ENCODE assay signal across 22 cellular contexts in the genomic region with DNA sequence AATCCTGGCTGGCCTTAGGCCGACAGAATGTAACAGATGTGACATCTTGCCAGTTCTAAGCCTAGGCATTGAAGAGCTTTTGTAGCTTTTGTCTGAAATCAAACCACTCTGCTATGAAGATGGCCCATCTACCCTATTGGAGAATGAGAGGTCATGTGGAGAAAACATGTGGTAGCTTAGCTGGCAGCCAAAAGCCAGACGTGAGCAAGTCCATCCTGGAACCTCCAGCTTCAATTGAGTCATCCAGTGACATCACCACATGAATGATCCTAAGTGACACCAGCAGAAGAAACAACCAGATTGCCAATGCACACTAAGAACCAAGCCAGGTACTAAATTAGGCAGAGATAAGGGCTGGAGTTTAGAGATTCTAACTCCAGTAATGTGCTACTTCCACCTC.
DNase-seq lines count a peak whose midpoint lies in the region.
"Had no signal": no experiment of that assay in that cellular context is flagged by ENCODE, and none has a peak within 500 bp of the region (broad histone marks: within the 10 kb centered on the region; RNA-seq: fewer than 3 reads in every experiment).

No MANE protein-coding gene starts in this region.

- DNase-seq in EH (ENCODE audit: low read depth) (peak; percentile 19), HT1080 (ENCODE audit: low read depth) (peak; percentile 49), T1000 (lab: John Stamatoyannopoulos, UW) (peak; percentile 1), iris pigment epithelial cell (ENCODE audit: low read depth) (peak; percentile 15)
- no peak for DNase-seq in activated CD4-positive, alpha-beta T cell treated with anti-CD3 and anti-CD28 coated beads, Interleukin-2, amount 50 U/mL, for 1 hour
- no peak for DNase-seq in stimulated activated CD4-positive, alpha-beta T cell treated with anti-CD3 and anti-CD28 coated beads, Interleukin-15, amount 100 ng/mL, for 24 hours
- no peak for DNase-seq in stimulated activated CD4-positive, alpha-beta T cell treated with anti-CD3 and anti-CD28 coated beads, Interleukin-2, amount 100 ng/mL, for 24 hours
- DNase-seq: activated CD8-positive, alpha-beta T cell treated with anti-CD3 and anti-CD28 coated beads for 36 hours; activated naive CD4-positive, alpha-beta T cell treated with anti-CD3 and anti-CD28 coated beads, Interleukin-2, amount 10 ng/mL, durations not matched to agents 7 days and 5 days; adrenal gland; BE2C; CD8-positive, alpha-beta T cell; cerebellar nuclear complex; gastrocnemius medialis; H7; left cardiac atrium; NCI-H1105; NCI-H187; NCI-H510A treated with DMSO at 0.1 percent for 48 hours; PC-9; SHP77; stimulated activated naive CD4-positive, alpha-beta T cell had no signal

Comparison
In these comparisons a context has a peak if more than half of its experiments do, and no peak if none do; other contexts are left out.
1. DNase-seq: peak in EH (single experiment), HT1080 (single experiment), T1000 (single experiment) and iris pigment epithelial cell (single experiment); none in activated CD4-positive, alpha-beta T cell treated with anti-CD3 and anti-CD28 coated beads, Interleukin-2, amount 50 U/mL, for 1 hour (single experiment), stimulated activated CD4-positive, alpha-beta T cell treated with anti-CD3 and anti-CD28 coated beads, Interleukin-15, amount 100 ng/mL, for 24 hours (single experiment) and stimulated activated CD4-positive, alpha-beta T cell treated with anti-CD3 and anti-CD28 coated beads, Interleukin-2, amount 100 ng/mL, for 24 hours (0 of 2).